10 cellular contexts compared by ENCODE assay signal in the genomic region with DNA sequence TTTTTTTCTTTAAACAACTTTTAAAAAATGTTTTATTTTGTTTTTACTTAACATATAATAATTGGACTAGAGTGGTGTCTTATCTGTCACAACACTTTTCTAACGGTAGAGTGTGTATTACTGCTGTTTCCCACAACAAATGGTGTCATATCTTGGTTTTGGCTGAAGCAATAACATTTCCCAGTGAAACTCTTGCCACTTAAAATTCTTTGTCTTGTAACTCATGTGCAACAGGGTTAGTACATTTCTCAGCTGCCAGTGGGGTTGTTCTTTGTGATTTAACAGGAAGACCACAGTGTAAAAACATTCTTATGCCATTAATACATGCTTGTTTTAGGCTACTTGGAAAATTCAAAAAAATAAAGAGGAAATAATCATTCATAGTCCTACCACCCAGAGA. TPM values are rescaled to one million over a fixed set of nuclear protein-coding genes. Genes with fewer than 3 reads are reported as not detected.
DNase-seq lines count a peak whose midpoint lies in the region; ATAC-seq and TF ChIP-seq lines count a peak whose summit lies in the region.
"Had no signal": no experiment of that assay in that cellular context is flagged by ENCODE, and none has a peak within 500 bp of the region (broad histone marks: within the 10 kb centered on the region; RNA-seq: fewer than 3 reads in every experiment).

No MANE protein-coding gene starts in this region.

- CTCF ChIA-PET in SK-N-SH (lab: Yijun Ruan, JAX), result interaction anchor here (1.1 to 1.7 kb wide), 3 partner anchors 18 to 184 kb away, joined by 3 to 5 read pairs (median 4); no protein-coding TSS in a partner anchor

- no peak overlapping the region; the same call in 1 of the 2 replicates for H3K9ac ChIP-seq in SK-N-SH
- peak overlapping the region; percentile 92 for H3K9ac ChIP-seq in skeletal muscle satellite cell (ENCODE audit: low read depth, low read length)

- H3K36me3 ChIP-seq in SK-N-SH (replicated peaks in 1 of 2; ENCODE audit: control insufficient read depth in 1 of 2, insufficient read depth in 2 of 2, low read length in 1 of 2) (no peaks in the 10 kb centered on the region), skeletal muscle satellite cell (ENCODE audit: insufficient read depth, low read length) (no peaks in the 10 kb centered on the region)
- H3K36me3 ChIP-seq: WERI-Rb-1 had no signal

- H3K9me2 ChIP-seq in SK-N-SH, result no peaks in the 10 kb centered on the region

- no peaks in the 10 kb centered on the region for H3F3A ChIP-seq in SK-N-SH (replicated peaks; ENCODE audit: insufficient read depth)

- H3K9me3 ChIP-seq in SK-N-SH, result no peaks in the 10 kb centered on the region
- H3K9me3 ChIP-seq in skeletal muscle satellite cell (replicated peaks; ENCODE audit: low read length), result no peaks in the 10 kb centered on the region

- H3K4me1 ChIP-seq in SK-N-SH (ENCODE audit: control insufficient read depth in 1 of 2, insufficient read depth in 2 of 2, low read depth in 1 of 2, low read length in 1 of 2) (peaks cover 0 to 8% of the 10 kb centered on the region in 2 experiments; a peak in 2 of 4 replicates), skeletal muscle satellite cell (ENCODE audit: control insufficient read depth, insufficient read depth, low read length) (peaks cover 27% of the 10 kb centered on the region)

- no peaks in the 10 kb centered on the region for H3K79me2 ChIP-seq in SK-N-SH (ENCODE audit: insufficient read depth)

- no peaks in the 10 kb centered on the region for H4K20me1 ChIP-seq in SK-N-SH (ENCODE audit: insufficient read depth)

- no peak for TF ChIP-seq RAD21 in SK-N-SH (IDR thresholded peaks at IDR 0.05; ENCODE audit: low read length)

- H3K27ac ChIP-seq in SK-N-SH (ENCODE audit: low read depth in 2 of 2, low read length in 1 of 2), result peak overlapping the region in 1 of 2 experiments; percentile 66; a peak in 2 of 4 replicates
- H3K27ac ChIP-seq: WERI-Rb-1 had no signal

- DNase-seq in HCEC 1CT, result peak; percentile 97
- no peak for DNase-seq in SK-N-SH
- DNase-seq in fibroblast of villous mesenchyme (ENCODE audit: low read depth), result peak; percentile 89
- no peak for DNase-seq in NCI-H1694 treated with DMSO at 0.1 percent for 48 hours (lab: John Stamatoyannopoulos, UW)
- DNase-seq in SHP77 (lab: John Stamatoyannopoulos, UW), result no peak
- DNase-seq: activated effector memory CD4-positive, alpha-beta T cell treated with anti-CD3 and anti-CD28 coated beads, Interleukin-2, amount 50 U/mL, for 16 hours; WERI-Rb-1 had no signal

- no peak for ATAC-seq in GM19397 (IDR thresholded peaks at IDR 0.05; ENCODE audit: unreplicated experiment)
- ATAC-seq: left lobe of liver had no signal

- no peak overlapping the region for H3K4me3 ChIP-seq in SK-N-SH (ENCODE audit: low read depth in 2 of 2, low read length in 1 of 2)
- no peak overlapping the region for H3K4me3 ChIP-seq in fibroblast of villous mesenchyme (ENCODE audit: low read depth, low read length)
- H3K4me3 ChIP-seq in skeletal muscle satellite cell (ENCODE audit: low read length), result no peak overlapping the region

- TF ChIP-seq EP300 in SK-N-SH (IDR thresholded peaks at IDR 0.05; ENCODE audit: borderline replicate concordance in 1 of 2, low read depth in 1 of 2, low read length in 1 of 2), result no peak

- H3K4me2 ChIP-seq in SK-N-SH (no peak overlapping the region), skeletal muscle satellite cell (ENCODE audit: low read length) (peak overlapping the region; percentile 82)

- no peak overlapping the region for H2AFZ ChIP-seq in SK-N-SH (ENCODE audit: low read depth)

- H3K27me3 ChIP-seq in SK-N-SH (ENCODE audit: insufficient read depth) (no peaks in the 10 kb centered on the region), skeletal muscle satellite cell (ENCODE audit: control insufficient read depth, insufficient read depth, low read length) (no peaks in the 10 kb centered on the region)

- POLR2A ChIA-PET in SK-N-SH (lab: Yijun Ruan, JAX), result no interaction called here

- WGBS in SK-N-SH (ENCODE audit: low lambda C conversion rate), result 18% methylated on average over 1 of the region's 1 CpG

- TF ChIP-seq CTCF in SK-N-SH (IDR thresholded peaks at IDR 0.05) (no peak), fibroblast of villous mesenchyme (IDR thresholded peaks at IDR 0.05; ENCODE audit: insufficient read depth, low read depth, low read length) (no peak)

TF ChIP-seq in SK-N-SH, 30 proteins besides CTCF, POLR2A, EP300 and RAD21:
- no peak for TF ChIP-seq SMC3 (IDR thresholded peaks at IDR 0.05; ENCODE audit: low read depth, low read length)
- TF ChIP-seq TCF12 (IDR thresholded peaks at IDR 0.05), result peak; percentile 69; the same call in 1 of the 2 replicates
- TF ChIP-seq JUND (IDR thresholded peaks at IDR 0.05), result peak; percentile 42
- peak; percentile 63 for TF ChIP-seq PBX3 (IDR thresholded peaks at IDR 0.05)
- no peak for TF ChIP-seq MAX (IDR thresholded peaks at IDR 0.05; ENCODE audit: low read depth)
- no peak for TF ChIP-seq USF1 (IDR thresholded peaks at IDR 0.05; ENCODE audit: borderline replicate concordance, low read depth)
- TF ChIP-seq NFIC (IDR thresholded peaks at IDR 0.05; ENCODE audit: borderline replicate concordance), result peak; percentile 33; the same call in 1 of the 2 replicates

RNA-seq across cellular contexts. Expression of gene ALPL, which starts 43.5 kb away (rescaled TPM):
- 0.69 and 1.3 TPM in 2 replicates for polyA plus RNA-seq in SK-N-SH (2012; rRNA removed)
- 0.33 and 0.68 TPM in 2 replicates for polyA plus RNA-seq in SK-N-SH (2012; cell fraction: cytosol; rRNA removed)
- 0.51 and 0.93 TPM in 2 replicates for polyA plus RNA-seq in SK-N-SH (2012; cell fraction: nucleus; rRNA removed)
- total RNA-seq in fibroblast of villous mesenchyme, result 1.3 and 1.7 TPM in 2 replicates
- 1.8 and 10.9 TPM in 2 replicates for total RNA-seq in skeletal muscle satellite cell (2012; rRNA removed)

Comparison
In these comparisons a context has a peak if more than half of its experiments do, and no peak if none do; other contexts are left out.
1. DNase-seq: peak in HCEC 1CT (single experiment) and fibroblast of villous mesenchyme (single experiment); none in SK-N-SH (single experiment), NCI-H1694 treated with DMSO at 0.1 percent for 48 hours (single experiment) and SHP77 (0 of 2).